In the genomic region with DNA sequence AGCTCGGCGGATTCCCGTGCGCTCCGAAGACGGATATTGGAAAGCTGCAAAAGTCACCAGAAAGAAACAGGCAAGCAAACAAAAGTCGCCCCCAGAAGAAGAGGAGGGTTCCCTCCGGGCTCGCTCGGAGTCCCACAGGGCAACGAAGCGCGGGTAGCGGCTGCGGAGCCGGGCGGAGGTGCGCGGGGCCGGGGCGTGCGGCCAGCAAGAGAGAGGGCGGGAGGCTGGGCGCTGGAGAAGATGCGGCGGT, we compare ENCODE assay signal across 10 cellular contexts. TPM values are rescaled to one million over a fixed set of nuclear protein-coding genes. Genes with fewer than 3 reads are reported as not detected.
DNase-seq lines count a peak whose midpoint lies in the region; ATAC-seq and TF ChIP-seq lines count a peak whose summit lies in the region.
"Had no signal": no experiment of that assay in that cellular context is flagged by ENCODE, and none has a peak within 500 bp of the region (broad histone marks: within the 10 kb centered on the region; RNA-seq: fewer than 3 reads in every experiment).

A gene (minus strand): TSS at position 247 of the 250 bp plus-strand sequence. CDS start 642 bp downstream, outside the sequence.

- H3K4me1 Mint-ChIP-seq in neural crest cell, result peaks cover 21% of the 10 kb centered on the region

- peak within 1 kb of the TSS; percentile 93 for H3K4me3 Mint-ChIP-seq in neural crest cell

- no peak for TF ChIP-seq RAD21 in Ishikawa (IDR thresholded peaks at IDR 0.05; ENCODE audit: low read depth)

- no peaks in the 10 kb centered on the region for H3K36me3 Mint-ChIP-seq in neural crest cell (ENCODE audit: low read depth)

- peaks cover 4 to 5% of the 10 kb centered on the region in 2 donors for H3K4me1 ChIP-seq in esophagus (ENCODE audit: control insufficient read depth in 2 of 2, insufficient read depth in 2 of 2, low read length in 1 of 2)

- peak within 1 kb of the TSS; percentile 44 to 54 for H3K4me3 ChIP-seq in esophagus (ENCODE audit: low read depth in 1 of 2, low read length in 2 of 2)

- H3K27me3 ChIP-seq in esophagus (ENCODE audit: control insufficient read depth in 1 of 2, insufficient read depth in 2 of 2, low read length in 2 of 2), result no peaks in the 10 kb centered on the region

- 3% methylated on average over 22 to 26 of the region's 26 CpGs for WGBS in esophagus, 2 donors

- peak within 1 kb of the TSS; percentile 19 for H3K27ac Mint-ChIP-seq in neural crest cell (ENCODE audit: unreplicated experiment)

- H3K27me3 Mint-ChIP-seq in neural crest cell (ENCODE audit: low read depth), result peaks cover 8% of the 10 kb centered on the region

- no peak for TF ChIP-seq CTCF in neural crest cell (conservative IDR thresholded peaks at IDR 0.05)

- DNase-seq in A172 (ENCODE audit: low spot score) (no peak), neural crest cell (ENCODE audit: low read depth, low spot score) (no peak), OCI-M1 (lab: John Stamatoyannopoulos, UW) (no peak), RKO (ENCODE audit: low spot score) (no peak)
- no peak for DNase-seq in stimulated activated CD4-positive, alpha-beta T cell treated with anti-CD3 and anti-CD28 coated beads, Interleukin-2, amount 100 ng/mL, for 48 hours
- DNase-seq: NCI-H2171 treated with DMSO at 0.1 percent for 48 hours had no signal

- no peaks in the 10 kb centered on the region for H3K9me3 ChIP-seq in esophagus (ENCODE audit: control insufficient read depth in 2 of 2, insufficient read depth in 1 of 2, low read depth in 1 of 2, low read length in 1 of 2)

- H3K27ac ChIP-seq in esophagus (ENCODE audit: low read depth in 2 of 2, low read length in 1 of 2), result peak within 1 kb of the TSS in 1 of 2 donors; percentile 8
- H3K27ac ChIP-seq: C4-2B had no signal

- no peak for ATAC-seq in HG03280 (IDR thresholded peaks at IDR 0.05; ENCODE audit: unreplicated experiment)

- no peaks in the 10 kb centered on the region for H3K9me3 Mint-ChIP-seq in neural crest cell

- no peak for TF ChIP-seq EP300 in Ishikawa (IDR thresholded peaks at IDR 0.05; ENCODE audit: borderline replicate concordance)

- H3K36me3 ChIP-seq in esophagus (ENCODE audit: control insufficient read depth in 2 of 2, insufficient read depth in 2 of 2, low read length in 1 of 2), result no peaks in the 10 kb centered on the region

TF ChIP-seq in Ishikawa, 13 proteins besides CTCF, POLR2A, EP300 and RAD21:
- TF ChIP-seq NFIC (IDR thresholded peaks at IDR 0.05) (no peak), TAF1 (IDR thresholded peaks at IDR 0.05; ENCODE audit: low read depth) (peak; percentile 85), TCF12 (IDR thresholded peaks at IDR 0.05; ENCODE audit: low read depth) (no peak), EGR1 (IDR thresholded peaks at IDR 0.05) (no peak)

RNA-seq across cellular contexts. Expression of the gene that starts here (rescaled TPM):
- 11.6 and 11.8 TPM in 2 replicates for total RNA-seq in A172 (2014; rRNA removed; shearing (Covaris generic))
- under 1 TPM; 0.09 to 0.14 TPM for polyA plus RNA-seq in esophagus
- 58.3 and 59.7 TPM in 2 replicates for total RNA-seq in neural crest cell
